8 cellular contexts compared by ENCODE assay signal in the genomic region with DNA sequence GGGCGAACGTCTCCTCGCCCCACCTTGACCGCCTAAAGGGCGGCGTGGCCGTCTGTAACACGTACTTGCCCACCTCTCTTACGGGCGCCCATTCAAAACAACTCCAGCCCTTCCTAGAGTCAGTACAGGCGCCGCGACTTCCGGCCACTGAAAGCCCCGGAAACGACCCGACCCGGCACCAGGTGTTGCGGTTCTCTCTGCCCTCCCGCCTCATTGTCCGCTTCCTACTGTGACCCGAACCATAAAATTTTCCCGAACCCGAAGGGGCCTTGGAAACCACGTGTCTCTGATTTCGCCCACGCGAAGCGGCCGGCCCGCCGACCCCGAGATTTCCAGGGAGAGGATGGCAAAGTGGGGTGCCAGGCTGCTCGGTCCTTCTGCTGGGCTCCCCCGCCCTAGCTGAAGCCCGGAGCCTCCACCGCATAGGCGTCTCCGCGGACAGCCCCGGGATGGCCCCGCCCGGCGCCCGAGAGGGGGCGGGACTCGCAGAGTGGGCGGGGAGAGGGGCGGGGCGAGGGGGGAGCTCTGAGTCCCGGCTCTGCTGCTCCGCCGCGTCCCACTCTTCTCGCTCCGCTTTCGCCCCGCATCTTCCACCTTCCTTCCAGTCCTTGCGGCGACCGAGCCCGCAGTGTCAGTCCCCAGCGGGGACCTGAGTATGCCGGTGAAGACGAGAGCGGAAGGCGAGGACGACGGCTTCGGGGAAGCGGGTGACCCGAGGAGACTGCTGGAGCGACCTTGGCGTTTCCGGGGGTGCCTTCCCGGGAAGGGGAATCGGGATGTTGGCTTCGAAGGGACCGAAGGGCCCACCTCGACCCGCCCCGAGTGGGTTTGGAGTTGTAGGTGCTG. TPM values are rescaled to one million over a fixed set of nuclear protein-coding genes. Genes with fewer than 3 reads are reported as not detected.
A peak's percentile ranks its signal among the peaks of the same experiment; 100 is the strongest.
DNase-seq lines count a peak whose midpoint lies in the region; ATAC-seq and TF ChIP-seq lines count a peak whose summit lies in the region.

No MANE protein-coding gene starts in this region.

- peak in 1 of 2 experiments; percentile 15; a peak in 1 of 4 replicates for TF ChIP-seq EP300 in SK-N-SH (IDR thresholded peaks at IDR 0.05; ENCODE audit: borderline replicate concordance in 1 of 2, low read depth in 1 of 2, low read length in 1 of 2)

- peak overlapping the region; percentile 89 for H3K9ac ChIP-seq in SK-N-SH

- peaks cover 9% of the 10 kb centered on the region for H3K27me3 Mint-ChIP-seq in glutamatergic neuron (ENCODE audit: unreplicated experiment)

- no peak for TF ChIP-seq RAD21 in SK-N-SH (IDR thresholded peaks at IDR 0.05; ENCODE audit: low read length)

- intact Hi-C loops in testis (cut with DNase I; ENCODE audit: low total_unique reads): no loop called here

- peaks cover 21% of the 10 kb centered on the region for H3K79me2 ChIP-seq in SK-N-SH (ENCODE audit: insufficient read depth)
- peaks cover 27% of the 10 kb centered on the region for H3K79me2 ChIP-seq in osteoblast (ENCODE audit: insufficient read depth, low read length)

- H3K9me3 ChIP-seq in SK-N-SH (no peaks in the 10 kb centered on the region), osteoblast (ENCODE audit: low read depth, low read length) (no peaks in the 10 kb centered on the region), testis (no peaks in the 10 kb centered on the region)

- ATAC-seq in HG02588 (IDR thresholded peaks at IDR 0.05; ENCODE audit: unreplicated experiment): peak; percentile 57
- peak; percentile 81 to 86 for ATAC-seq in activated naive CD4-positive, alpha-beta T cell treated with anti-CD3 and anti-CD28 coated beads, Interleukin-2, amount 50 U/mL, for 72 hours

- WGBS in SK-N-SH (ENCODE audit: low lambda C conversion rate): 0% methylated on average over 33 of the region's 82 CpGs
- 0 to 1% methylated on average over 13 to 81 of the region's 82 CpGs for WGBS in testis, 2 donors

- TF ChIP-seq POLR2A in testis (IDR thresholded peaks at IDR 0.05): no peak

- H3K4me3 Mint-ChIP-seq in glutamatergic neuron (ENCODE audit: unreplicated experiment): peak overlapping the region; percentile 97

- H3K36me3 Mint-ChIP-seq in activated naive CD4-positive, alpha-beta T cell treated with anti-CD3 and anti-CD28 coated beads, Interleukin-2, amount 50 U/mL, for 72 hours: peaks cover 0 to 5% of the 10 kb centered on the region in 2 donors
- H3K36me3 Mint-ChIP-seq in glutamatergic neuron (ENCODE audit: unreplicated experiment): no peaks in the 10 kb centered on the region

- peak overlapping the region; percentile 99 for H2AFZ ChIP-seq in SK-N-SH (ENCODE audit: low read depth)
- peak overlapping the region; percentile 97 for H2AFZ ChIP-seq in osteoblast (ENCODE audit: low read length)

- peaks cover 0 to 27% of the 10 kb centered on the region in 2 experiments; a peak in 1 of 4 replicates for H3K4me1 ChIP-seq in SK-N-SH (ENCODE audit: control insufficient read depth in 1 of 2, insufficient read depth in 2 of 2, low read depth in 1 of 2, low read length in 1 of 2)
- peaks cover 19% of the 10 kb centered on the region for H3K4me1 ChIP-seq in osteoblast (ENCODE audit: insufficient read depth, low read length)
- peaks cover 21% of the 10 kb centered on the region for H3K4me1 ChIP-seq in testis

- DNase-seq in GM06990 (ENCODE audit: extremely low read depth, insufficient read length): peak; percentile 92
- DNase-seq in NCI-H1048 (lab: John Stamatoyannopoulos, UW): peak; percentile 57
- DNase-seq in SK-N-SH: peak; percentile 94
- DNase-seq in activated naive CD4-positive, alpha-beta T cell treated with anti-CD3 and anti-CD28 coated beads, Interleukin-2, amount 50 U/mL, for 72 hours (ENCODE audit: low spot score in 2 of 2): peak; percentile 85 to 90
- peak; percentile 88 for DNase-seq in glutamatergic neuron
- peak; percentile 97 for DNase-seq in osteoblast (ENCODE audit: insufficient read length, low spot score, missing footprints)
- DNase-seq in testis: peak; percentile 90

- H3K27ac ChIP-seq in SK-N-SH (ENCODE audit: low read depth in 2 of 2, low read length in 1 of 2) (peak overlapping the region; percentile 91 to 97), osteoblast (ENCODE audit: low read depth, low read length) (peak overlapping the region; percentile 92), testis (peak overlapping the region; percentile 89 to 94)

- H3K27ac Mint-ChIP-seq in activated naive CD4-positive, alpha-beta T cell treated with anti-CD3 and anti-CD28 coated beads, Interleukin-2, amount 50 U/mL, for 72 hours: peak overlapping the region; percentile 91 to 99
- peak overlapping the region; percentile 98 for H3K27ac Mint-ChIP-seq in glutamatergic neuron (ENCODE audit: unreplicated experiment)

- no peaks in the 10 kb centered on the region for H3K9me2 ChIP-seq in SK-N-SH

- H3K36me3 ChIP-seq in GM06990 (ENCODE audit: control insufficient read depth, insufficient read depth, low read length): peaks cover 3% of the 10 kb centered on the region
- H3K36me3 ChIP-seq in SK-N-SH (replicated peaks in 1 of 2; ENCODE audit: control insufficient read depth in 1 of 2, insufficient read depth in 2 of 2, low read length in 1 of 2): peaks cover 0 to 10% of the 10 kb centered on the region in 2 experiments
- peaks cover 8% of the 10 kb centered on the region for H3K36me3 ChIP-seq in osteoblast (ENCODE audit: insufficient read depth, low read length)
- no peaks in the 10 kb centered on the region for H3K36me3 ChIP-seq in testis (ENCODE audit: low read depth, missing control alignments)

- H3K27me3 ChIP-seq in GM06990 (replicated peaks; ENCODE audit: control insufficient read depth, insufficient read depth, low read length) (no peaks in the 10 kb centered on the region; the same call in 1 of the 2 replicates), SK-N-SH (ENCODE audit: insufficient read depth) (no peaks in the 10 kb centered on the region), osteoblast (ENCODE audit: insufficient read depth, low read length) (peaks cover 14% of the 10 kb centered on the region), testis (no peaks in the 10 kb centered on the region)

- H3K4me1 Mint-ChIP-seq in glutamatergic neuron (ENCODE audit: low read depth, unreplicated experiment): peaks cover 29% of the 10 kb centered on the region

- TF ChIP-seq CTCF in GM06990 (IDR thresholded peaks at IDR 0.05; ENCODE audit: insufficient read depth, low read length, poor library complexity, severe bottlenecking) (no peak), SK-N-SH (IDR thresholded peaks at IDR 0.05) (no peak), glutamatergic neuron (IDR thresholded peaks at IDR 0.05; ENCODE audit: partially characterized antibody, unreplicated experiment) (no peak), osteoblast (IDR thresholded peaks at IDR 0.05; ENCODE audit: extremely low read depth, low read depth, low read length) (no peak), testis (IDR thresholded peaks at IDR 0.05) (peak in 1 of 3 experiments; percentile 5)

- POLR2A ChIA-PET in SK-N-SH (lab: Yijun Ruan, JAX): interaction anchor here (1.1 to 1.4 kb wide), 3 partner anchors 10 to 34 kb away, joined by 3 read pairs; no protein-coding TSS in a partner anchor

- H3K9me3 Mint-ChIP-seq in activated naive CD4-positive, alpha-beta T cell treated with anti-CD3 and anti-CD28 coated beads, Interleukin-2, amount 50 U/mL, for 72 hours: no peaks in the 10 kb centered on the region
- H3K9me3 Mint-ChIP-seq in glutamatergic neuron (ENCODE audit: unreplicated experiment): peaks cover 17% of the 10 kb centered on the region

- H4K20me1 ChIP-seq in SK-N-SH (ENCODE audit: insufficient read depth): peaks cover 14% of the 10 kb centered on the region; the same call in 1 of the 2 replicates
- H4K20me1 ChIP-seq in osteoblast (ENCODE audit: insufficient read depth, low read length): peaks cover 14% of the 10 kb centered on the region

- H3K4me2 ChIP-seq in SK-N-SH (peak overlapping the region; percentile 98), osteoblast (ENCODE audit: insufficient read depth, low read length) (peak overlapping the region; percentile 96)

- H3K4me3 ChIP-seq in GM06990 (replicated peaks; ENCODE audit: low read depth, low read length) (peak overlapping the region; percentile 91), SK-N-SH (ENCODE audit: low read depth in 2 of 2, low read length in 1 of 2) (peak overlapping the region; percentile 94 to 96), osteoblast (ENCODE audit: insufficient read depth, low read length) (peak overlapping the region; percentile 95), testis (peak overlapping the region; percentile 71 to 93)

- CTCF ChIA-PET in SK-N-SH (lab: Yijun Ruan, JAX): interaction anchor here (0.8 to 6.3 kb wide), 5 partner anchors 12 to 185 kb away, joined by 3 to 82 read pairs (median 3); no protein-coding TSS in a partner anchor

- H3F3A ChIP-seq in SK-N-SH (replicated peaks; ENCODE audit: insufficient read depth): no peaks in the 10 kb centered on the region

TF ChIP-seq in SK-N-SH, 30 proteins besides CTCF, POLR2A, EP300 and RAD21 (continues in another document):
- peak; percentile 59; the same call in 1 of the 2 replicates for TF ChIP-seq GABPA (IDR thresholded peaks at IDR 0.05; ENCODE audit: low read depth)
- TF ChIP-seq MXI1 (IDR thresholded peaks at IDR 0.05; ENCODE audit: low read depth, low read length): peak; percentile 82

RNA-seq across cellular contexts. Expression of a gene that starts 0.7 kb away (rescaled TPM):
- polyA plus RNA-seq in SK-N-SH (2012; rRNA removed) (130 and 141 TPM in 2 replicates), testis (ENCODE audit: insufficient read depth, low read depth, low replicate concordance) (53.1 TPM)
- polyA plus RNA-seq in SK-N-SH (2012; cell fraction: cytosol; rRNA removed): 56.6 and 84.9 TPM in 2 replicates
- polyA plus RNA-seq in SK-N-SH (2012; cell fraction: nucleus; rRNA removed): 165 and 193 TPM in 2 replicates
- 10 to 100 TPM in 1 of 2 donors, 1 to 10 TPM in 1; 6.6 to 50.6 TPM for total RNA-seq in activated naive CD4-positive, alpha-beta T cell treated with anti-CD3 and anti-CD28 coated beads, Interleukin-2, amount 50 U/mL, for 72 hours
- total RNA-seq in glutamatergic neuron (ENCODE audit: unreplicated experiment) (85.1 TPM), osteoblast (42.7 and 50.3 TPM in 2 replicates), testis (10 to 100 TPM; 95.8 to 96.4 TPM)

RNA-seq across cellular contexts. Expression of a gene that starts 21.0 kb away (rescaled TPM):
- not detected in 2 replicates for polyA plus RNA-seq in SK-N-SH (2012; rRNA removed)
- polyA plus RNA-seq in SK-N-SH (2012; cell fraction: cytosol; rRNA removed): not detected in 2 replicates
- not detected in 2 replicates for polyA plus RNA-seq in SK-N-SH (2012; cell fraction: nucleus; rRNA removed)
- total RNA-seq in activated naive CD4-positive, alpha-beta T cell treated with anti-CD3 and anti-CD28 coated beads, Interleukin-2, amount 50 U/mL, for 72 hours: not detected
- not detected for total RNA-seq in glutamatergic neuron (ENCODE audit: unreplicated experiment)
- total RNA-seq in osteoblast: not detected in 2 replicates
- not detected for total RNA-seq in testis
- 2.2 TPM for polyA plus RNA-seq in testis (ENCODE audit: insufficient read depth, low read depth, low replicate concordance)

RNA-seq across cellular contexts. Expression of a gene that starts 31.9 kb away (rescaled TPM):
- polyA plus RNA-seq in SK-N-SH (2012; rRNA removed) (79.4 and 109 TPM in 2 replicates), testis (ENCODE audit: insufficient read depth, low read depth, low replicate concordance) (56.9 TPM)
- 53.9 and 87.3 TPM in 2 replicates for polyA plus RNA-seq in SK-N-SH (2012; cell fraction: cytosol; rRNA removed)
- 44.6 and 72.8 TPM in 2 replicates for polyA plus RNA-seq in SK-N-SH (2012; cell fraction: nucleus; rRNA removed)
- total RNA-seq in activated naive CD4-positive, alpha-beta T cell treated with anti-CD3 and anti-CD28 coated beads, Interleukin-2, amount 50 U/mL, for 72 hours: 10 to 100 TPM; 67.6 to 82.2 TPM
- total RNA-seq in glutamatergic neuron (ENCODE audit: unreplicated experiment) (147 TPM), osteoblast (24.5 and 33.3 TPM in 2 replicates), testis (100 to 1,000 TPM; 219 to 225 TPM)

Comparison
In these comparisons a context has a peak if more than half of its experiments do, and no peak if none do; other contexts are left out.
1. Peak in every context shown above with its lines: DNase-seq, ATAC-seq, H3K4me3 ChIP-seq and H3K27ac ChIP-seq.